ENCODE assay signal across 17 cellular contexts in the genomic region with DNA sequence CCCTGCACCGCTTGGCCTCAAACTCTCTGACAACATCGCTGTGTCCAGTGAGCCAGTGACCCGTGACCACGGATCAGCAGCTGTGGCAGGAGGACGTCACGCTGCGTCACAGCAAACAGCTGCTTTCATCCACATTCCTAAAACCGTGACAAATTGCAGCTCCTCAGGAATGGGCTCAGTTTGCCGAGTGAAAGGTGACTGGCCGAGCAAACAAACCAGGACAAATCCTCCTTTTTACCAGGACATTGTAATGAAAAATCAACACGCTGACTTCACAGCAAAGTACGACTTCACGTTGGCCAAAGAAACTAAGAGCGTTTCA. TPM values are rescaled to one million over a fixed set of nuclear protein-coding genes. Genes with fewer than 3 reads are reported as not detected.
DNase-seq lines count a peak whose midpoint lies in the region; ATAC-seq, FAIRE-seq and TF ChIP-seq lines count a peak whose summit lies in the region.
"Had no signal": no experiment of that assay in that cellular context is flagged by ENCODE, and none has a peak within 500 bp of the region (broad histone marks: within the 10 kb centered on the region; RNA-seq: fewer than 3 reads in every experiment).

No MANE protein-coding gene starts in this region.

- H3K27me3 ChIP-seq in Caco-2 (replicated peaks; ENCODE audit: control insufficient read depth, insufficient read depth, low read length) (no peaks in the 10 kb centered on the region), endodermal cell (ENCODE audit: control insufficient read depth, insufficient read depth, low read length, poor library complexity, severe bottlenecking) (no peaks in the 10 kb centered on the region), neuronal stem cell (ENCODE audit: control insufficient read depth in 3 of 3, insufficient read depth in 3 of 3, low read depth in 1 of 3, low read length in 3 of 3) (no peaks in the 10 kb centered on the region), WERI-Rb-1 (ENCODE audit: insufficient read depth, low read depth, severe bottlenecking) (no peaks in the 10 kb centered on the region)
- H3K27me3 ChIP-seq: breast epithelium had no signal

- no peak overlapping the region for H2AK5ac ChIP-seq in neuronal stem cell (ENCODE audit: low read depth, low read length)

- peak overlapping the region; percentile 83 for H3K27ac ChIP-seq in endodermal cell (ENCODE audit: low read depth, low read length)
- no peak overlapping the region for H3K27ac ChIP-seq in neuronal stem cell (replicated peaks; ENCODE audit: low read length)
- H3K27ac ChIP-seq in WERI-Rb-1 = no peak overlapping the region

- POLR2A ChIA-PET in Caco-2 (lab: Charles Lee) = no interaction called here

- H3K79me1 ChIP-seq in neuronal stem cell (ENCODE audit: low read depth, low read length) = no peaks in the 10 kb centered on the region

- no TSS peak for BruUV-seq in Caco-2 (replicated peaks; lab: Mats Ljungman, UMichigan)

- H3K4me3 ChIP-seq in Caco-2 (ENCODE audit: low read depth, low read length) = no peak overlapping the region
- no peak overlapping the region for H3K4me3 ChIP-seq in endodermal cell (ENCODE audit: low read length)
- H3K4me3 ChIP-seq in neuronal stem cell (ENCODE audit: low read length in 2 of 2) = peak overlapping the region in 1 of 2 donors; percentile 12
- H3K4me3 ChIP-seq in WERI-Rb-1 (ENCODE audit: low read depth, low read length) = no peak overlapping the region
- H3K4me3 ChIP-seq: breast epithelium had no signal

- H2BK12ac ChIP-seq in neuronal stem cell (ENCODE audit: low read length) = no peak overlapping the region

- no peak for TF ChIP-seq CTCF in Caco-2 (IDR thresholded peaks at IDR 0.05; ENCODE audit: insufficient read depth in 1 of 2, low read depth in 1 of 2, low read length in 1 of 2, severe bottlenecking in 1 of 2, unreplicated experiment in 1 of 2)
- no peak for TF ChIP-seq CTCF in endodermal cell (conservative IDR thresholded peaks at IDR 0.05)
- TF ChIP-seq CTCF in WERI-Rb-1 (IDR thresholded peaks at IDR 0.05; ENCODE audit: low read depth, low read length) = no peak

- H3K36me3 ChIP-seq in Caco-2 (ENCODE audit: control insufficient read depth, insufficient read depth, low read length) (no peaks in the 10 kb centered on the region), endodermal cell (ENCODE audit: control insufficient read depth, insufficient read depth, low read length) (peaks cover 90% of the 10 kb centered on the region), neuronal stem cell (replicated peaks in 1 of 2; ENCODE audit: control insufficient read depth in 2 of 2, insufficient read depth in 2 of 2, low read length in 2 of 2) (peaks cover 0 to 21% of the 10 kb centered on the region in 2 donors), WERI-Rb-1 (peaks cover 20% of the 10 kb centered on the region)
- H3K36me3 ChIP-seq: breast epithelium had no signal

- no peak overlapping the region for H4K91ac ChIP-seq in neuronal stem cell (ENCODE audit: low read depth, low read length, poor library complexity)

- H3K9me3 ChIP-seq in Caco-2 (no peaks in the 10 kb centered on the region), endodermal cell (ENCODE audit: control insufficient read depth, low read length) (no peaks in the 10 kb centered on the region), neuronal stem cell (replicated peaks in 1 of 2; ENCODE audit: control insufficient read depth in 2 of 2, insufficient read depth in 1 of 2, low read depth in 1 of 2, low read length in 2 of 2) (no peaks in the 10 kb centered on the region), WERI-Rb-1 (ENCODE audit: severe bottlenecking) (no peaks in the 10 kb centered on the region)
- H3K9me3 ChIP-seq: breast epithelium had no signal

- H3K18ac ChIP-seq in neuronal stem cell (ENCODE audit: low read length) = peak overlapping the region; percentile 24

- H3K27me3 Mint-ChIP-seq in Caco-2 (ENCODE audit: insufficient read depth, unreplicated experiment) (no peaks in the 10 kb centered on the region), endodermal cell (ENCODE audit: insufficient read depth) (no peaks in the 10 kb centered on the region)

- peaks cover 16% of the 10 kb centered on the region for H3K4me1 Mint-ChIP-seq in Caco-2 (ENCODE audit: low read depth, unreplicated experiment)
- H3K4me1 Mint-ChIP-seq in endodermal cell = no peaks in the 10 kb centered on the region
- H3K4me1 Mint-ChIP-seq: T-cell had no signal

- peak overlapping the region; percentile 22 for H3K23ac ChIP-seq in neuronal stem cell (ENCODE audit: low read depth, low read length, poor library complexity)

- no peak overlapping the region for H3K4ac ChIP-seq in neuronal stem cell (ENCODE audit: low read length)

- DNase-seq in Caco-2 (peak; percentile 59 to 62), RCC 7860 (ENCODE audit: low spot score) (peak; percentile 65), endodermal cell (peak; percentile 32), neuronal stem cell (ENCODE audit: low spot score) (no peak), DMS53 (lab: John Stamatoyannopoulos, UW) (no peak), WERI-Rb-1 (no peak)
- DNase-seq in activated naive CD4-positive, alpha-beta T cell (lab: John Stamatoyannopoulos, UW) = no peak
- DNase-seq: activated CD4-positive, alpha-beta T cell treated with anti-CD3 and anti-CD28 coated beads for 48 hours; DMS153; NCI-H2029; NK-92 treated with Interleukin-12 subunit alpha and Interleukin-12 subunit beta, amount 100 ng/mL, for 24 hours; occipital lobe; T-cell had no signal

- no peak overlapping the region for H2BK15ac ChIP-seq in neuronal stem cell (ENCODE audit: low read length)

- intact Hi-C loops in Caco-2 (cut with micrococcal nuclease; ENCODE audit: unreplicated experiment) = loop anchor here (1.0 kb wide), 1 partner anchor 53 kb away; no protein-coding TSS in a partner anchor

- H2BK120ac ChIP-seq in neuronal stem cell (ENCODE audit: low read depth, low read length) = no peak overlapping the region

- H3K9me3 Mint-ChIP-seq in Caco-2 (ENCODE audit: unreplicated experiment) = no peaks in the 10 kb centered on the region
- H3K9me3 Mint-ChIP-seq in endodermal cell = no peaks in the 10 kb centered on the region
- H3K9me3 Mint-ChIP-seq: activated T-helper 1 cell treated with anti-CD3 and anti-CD28 coated beads, Interleukin-12 subunit alpha, Interleukin-12 subunit beta, Interleukin-2, Interleukin-4 antibody, amounts not matched to agents 30 ng/mL and 10 ng/mL and 1 ng/mL, durations not matched to agents 14 hours and 24 hours and 36 hours; T-cell had no signal

- H2BK5ac ChIP-seq in neuronal stem cell (ENCODE audit: low read length) = no peak overlapping the region

- H3K14ac ChIP-seq in neuronal stem cell (ENCODE audit: low read length) = no peak overlapping the region

- peak overlapping the region; percentile 60 for H3K4me3 Mint-ChIP-seq in Caco-2 (ENCODE audit: unreplicated experiment)
- no peak overlapping the region for H3K4me3 Mint-ChIP-seq in endodermal cell
- H3K4me3 Mint-ChIP-seq: activated T-helper 1 cell treated with anti-CD3 and anti-CD28 coated beads, Interleukin-12 subunit alpha, Interleukin-12 subunit beta, Interleukin-2, Interleukin-4 antibody, amounts not matched to agents 30 ng/mL and 10 ng/mL and 1 ng/mL, durations not matched to agents 14 hours and 24 hours and 36 hours; T-cell had no signal

- 73 to 90% methylated on average over 14 of the region's 14 CpGs for WGBS in endodermal cell (ENCODE audit: insufficient coverage in 1 of 2, insufficient read length in 1 of 2), 2 experiments
- WGBS in neuronal stem cell (ENCODE audit: extremely low coverage in 2 of 2, insufficient read length in 2 of 2, insufficient replicate concordance in 1 of 2), 2 donors = no CpG with 5 or more reads among the region's 14 CpGs

- no peak overlapping the region for H3K9ac ChIP-seq in endodermal cell (ENCODE audit: extremely low read depth, low read length, poor library complexity, severe bottlenecking)
- peak overlapping the region; percentile 31 for H3K9ac ChIP-seq in neuronal stem cell (ENCODE audit: low read depth, low read length, poor library complexity)

- FAIRE-seq in RCC 7860 (lab: Jason Lieb, UNC) = no peak
- FAIRE-seq: GM12891 had no signal

- peaks cover 13% of the 10 kb centered on the region for H3K4me1 ChIP-seq in Caco-2
- H3K4me1 ChIP-seq in endodermal cell (ENCODE audit: control insufficient read depth, insufficient read depth, low read length) = no peaks in the 10 kb centered on the region
- peaks cover 3 to 4% of the 10 kb centered on the region in 2 donors for H3K4me1 ChIP-seq in neuronal stem cell (ENCODE audit: control insufficient read depth in 2 of 2, insufficient read depth in 1 of 2, low read depth in 1 of 2, low read length in 2 of 2)
- H3K4me1 ChIP-seq: breast epithelium had no signal

- H4K8ac ChIP-seq in neuronal stem cell (ENCODE audit: low read depth, low read length) = no peak overlapping the region

- H3K36me3 Mint-ChIP-seq in Caco-2 (ENCODE audit: insufficient read depth, unreplicated experiment) = no peaks in the 10 kb centered on the region
- H3K36me3 Mint-ChIP-seq in endodermal cell (ENCODE audit: low read depth) = peaks cover 64% of the 10 kb centered on the region
- H3K36me3 Mint-ChIP-seq: T-cell had no signal

- no peak for ATAC-seq in HG03108 (IDR thresholded peaks at IDR 0.05; ENCODE audit: unreplicated experiment)
- ATAC-seq: T-cell had no signal

- H2AFZ ChIP-seq in neuronal stem cell (ENCODE audit: low read length) = no peak overlapping the region

- H3K4me2 ChIP-seq in neuronal stem cell (ENCODE audit: insufficient read depth, low read length, poor library complexity, severe bottlenecking) = no peak overlapping the region

- H3K27ac Mint-ChIP-seq in Caco-2 (ENCODE audit: unreplicated experiment) (peak overlapping the region; percentile 65), endodermal cell (peak overlapping the region; percentile 83)
- H3K27ac Mint-ChIP-seq: activated T-helper 1 cell treated with anti-CD3 and anti-CD28 coated beads, Interleukin-12 subunit alpha, Interleukin-12 subunit beta, Interleukin-2, Interleukin-4 antibody, amounts not matched to agents 30 ng/mL and 10 ng/mL and 1 ng/mL, durations not matched to agents 14 hours and 24 hours and 36 hours; T-cell had no signal

- CTCF ChIA-PET in Caco-2 (lab: Charles Lee) = no interaction called here

RNA-seq across cellular contexts. Expression of gene PXDN, which starts 57.6 kb away (rescaled TPM):
- total RNA-seq in Caco-2 (2022) (0.12 and 0.25 TPM in 2 replicates), endodermal cell (100 to 1,000 TPM; 212 to 247 TPM)
- polyA plus RNA-seq in endodermal cell (2013, experiment 1 of 2) = 106 TPM
- 104 TPM for polyA plus RNA-seq in endodermal cell (2013, experiment 2 of 2)
- 105 TPM for polyA plus RNA-seq in neuronal stem cell (2013, experiment 1 of 2)
- polyA plus RNA-seq in neuronal stem cell (2013, experiment 2 of 2) = 108 TPM

Comparison
In these comparisons a context has a peak if more than half of its experiments do, and no peak if none do; other contexts are left out.
1. DNase-seq: peak in Caco-2 (2 of 2), RCC 7860 (single experiment) and endodermal cell (single experiment); none in neuronal stem cell (single experiment), DMS53 (single experiment), activated naive CD4-positive, alpha-beta T cell (0 of 4) and WERI-Rb-1 (single experiment).
2. RNA of gene PXDN, which starts 57.6 kb away (total RNA-seq): 212 to 247 TPM in endodermal cell; 0.12 to 0.25 TPM in Caco-2; every median in the first group is over 100 times any median in the second.